ENCODE assay signal across 1 cellular context in the genomic region with DNA sequence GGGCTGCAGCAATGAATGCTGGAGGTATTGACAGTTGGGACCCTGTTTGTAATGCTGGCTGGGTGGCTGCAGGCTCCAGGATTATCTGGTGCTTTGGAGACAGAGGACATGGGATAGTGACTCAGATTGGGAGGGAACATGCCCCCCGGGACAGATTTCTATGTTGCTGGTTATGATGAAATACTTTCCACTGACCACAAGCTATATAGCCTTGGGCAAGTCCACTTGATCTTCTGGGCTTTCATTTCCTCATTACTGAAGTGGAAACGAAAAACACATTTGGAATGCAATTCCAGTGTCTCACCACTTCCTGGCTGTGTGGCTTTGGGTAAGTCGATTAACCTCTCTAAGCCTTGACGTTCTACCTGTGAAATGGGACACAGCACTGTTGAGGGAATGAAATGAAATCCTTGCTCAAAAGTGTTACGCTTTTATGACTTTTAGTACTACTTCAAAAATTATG.
A peak's percentile ranks its signal among the peaks of the same experiment; 100 is the strongest.
TF ChIP-seq lines count a peak whose summit lies in the region.

No MANE protein-coding gene starts in this region.

TF ChIP-seq in HepG2, 621 proteins besides CTCF, POLR2A, EP300 and RAD21 (continues in another document):
- 0 out of 2 replicates have a peak, but pooled peaks have one; percentile 46 for TF ChIP-seq RCOR2 (CRISPR knock-in tag; IDR thresholded peaks at IDR 0.05)
- TF ChIP-seq, protein P1, sequence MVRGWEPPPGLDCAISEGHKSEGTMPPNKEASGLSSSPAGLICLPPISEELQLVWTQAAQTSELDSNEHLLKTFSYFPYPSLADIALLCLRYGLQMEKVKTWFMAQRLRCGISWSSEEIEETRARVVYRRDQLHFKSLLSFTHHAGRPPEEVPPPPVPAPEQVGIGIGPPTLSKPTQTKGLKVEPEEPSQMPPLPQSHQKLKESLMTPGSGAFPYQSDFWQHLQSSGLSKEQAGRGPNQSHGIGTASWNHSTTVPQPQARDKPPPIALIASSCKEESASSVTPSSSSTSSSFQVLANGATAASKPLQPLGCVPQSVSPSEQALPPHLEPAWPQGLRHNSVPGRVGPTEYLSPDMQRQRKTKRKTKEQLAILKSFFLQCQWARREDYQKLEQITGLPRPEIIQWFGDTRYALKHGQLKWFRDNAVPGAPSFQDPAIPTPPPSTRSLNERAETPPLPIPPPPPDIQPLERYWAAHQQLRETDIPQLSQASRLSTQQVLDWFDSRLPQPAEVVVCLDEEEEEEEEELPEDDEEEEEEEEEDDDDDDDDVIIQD (CRISPR knock-in tag; IDR thresholded peaks at IDR 0.05; ENCODE audit: low read depth) = peak; percentile 34; the same call in 1 of the 2 replicates
- no peak for TF ChIP-seq PCBP1 (IDR thresholded peaks at IDR 0.05; ENCODE audit: borderline replicate concordance, low read depth, low read length)
- TF ChIP-seq, protein P2, sequence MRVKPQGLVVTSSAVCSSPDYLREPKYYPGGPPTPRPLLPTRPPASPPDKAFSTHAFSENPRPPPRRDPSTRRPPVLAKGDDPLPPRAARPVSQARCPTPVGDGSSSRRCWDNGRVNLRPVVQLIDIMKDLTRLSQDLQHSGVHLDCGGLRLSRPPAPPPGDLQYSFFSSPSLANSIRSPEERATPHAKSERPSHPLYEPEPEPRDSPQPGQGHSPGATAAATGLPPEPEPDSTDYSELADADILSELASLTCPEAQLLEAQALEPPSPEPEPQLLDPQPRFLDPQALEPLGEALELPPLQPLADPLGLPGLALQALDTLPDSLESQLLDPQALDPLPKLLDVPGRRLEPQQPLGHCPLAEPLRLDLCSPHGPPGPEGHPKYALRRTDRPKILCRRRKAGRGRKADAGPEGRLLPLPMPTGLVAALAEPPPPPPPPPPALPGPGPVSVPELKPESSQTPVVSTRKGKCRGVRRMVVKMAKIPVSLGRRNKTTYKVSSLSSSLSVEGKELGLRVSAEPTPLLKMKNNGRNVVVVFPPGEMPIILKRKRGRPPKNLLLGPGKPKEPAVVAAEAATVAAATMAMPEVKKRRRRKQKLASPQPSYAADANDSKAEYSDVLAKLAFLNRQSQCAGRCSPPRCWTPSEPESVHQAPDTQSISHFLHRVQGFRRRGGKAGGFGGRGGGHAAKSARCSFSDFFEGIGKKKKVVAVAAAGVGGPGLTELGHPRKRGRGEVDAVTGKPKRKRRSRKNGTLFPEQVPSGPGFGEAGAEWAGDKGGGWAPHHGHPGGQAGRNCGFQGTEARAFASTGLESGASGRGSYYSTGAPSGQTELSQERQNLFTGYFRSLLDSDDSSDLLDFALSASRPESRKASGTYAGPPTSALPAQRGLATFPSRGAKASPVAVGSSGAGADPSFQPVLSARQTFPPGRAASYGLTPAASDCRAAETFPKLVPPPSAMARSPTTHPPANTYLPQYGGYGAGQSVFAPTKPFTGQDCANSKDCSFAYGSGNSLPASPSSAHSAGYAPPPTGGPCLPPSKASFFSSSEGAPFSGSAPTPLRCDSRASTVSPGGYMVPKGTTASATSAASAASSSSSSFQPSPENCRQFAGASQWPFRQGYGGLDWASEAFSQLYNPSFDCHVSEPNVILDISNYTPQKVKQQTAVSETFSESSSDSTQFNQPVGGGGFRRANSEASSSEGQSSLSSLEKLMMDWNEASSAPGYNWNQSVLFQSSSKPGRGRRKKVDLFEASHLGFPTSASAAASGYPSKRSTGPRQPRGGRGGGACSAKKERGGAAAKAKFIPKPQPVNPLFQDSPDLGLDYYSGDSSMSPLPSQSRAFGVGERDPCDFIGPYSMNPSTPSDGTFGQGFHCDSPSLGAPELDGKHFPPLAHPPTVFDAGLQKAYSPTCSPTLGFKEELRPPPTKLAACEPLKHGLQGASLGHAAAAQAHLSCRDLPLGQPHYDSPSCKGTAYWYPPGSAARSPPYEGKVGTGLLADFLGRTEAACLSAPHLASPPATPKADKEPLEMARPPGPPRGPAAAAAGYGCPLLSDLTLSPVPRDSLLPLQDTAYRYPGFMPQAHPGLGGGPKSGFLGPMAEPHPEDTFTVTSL (CRISPR knock-in tag; IDR thresholded peaks at IDR 0.05; ENCODE audit: borderline replicate concordance) = no peak
- TF ChIP-seq KDM1A (CRISPR knock-in tag; IDR thresholded peaks at IDR 0.05) = peak; percentile 86; the same call in 1 of the 2 replicates
- peak; percentile 46; the same call in 1 of the 2 replicates for TF ChIP-seq ETV5 (CRISPR knock-in tag; IDR thresholded peaks at IDR 0.05; ENCODE audit: borderline replicate concordance)
- TF ChIP-seq, protein P3, sequence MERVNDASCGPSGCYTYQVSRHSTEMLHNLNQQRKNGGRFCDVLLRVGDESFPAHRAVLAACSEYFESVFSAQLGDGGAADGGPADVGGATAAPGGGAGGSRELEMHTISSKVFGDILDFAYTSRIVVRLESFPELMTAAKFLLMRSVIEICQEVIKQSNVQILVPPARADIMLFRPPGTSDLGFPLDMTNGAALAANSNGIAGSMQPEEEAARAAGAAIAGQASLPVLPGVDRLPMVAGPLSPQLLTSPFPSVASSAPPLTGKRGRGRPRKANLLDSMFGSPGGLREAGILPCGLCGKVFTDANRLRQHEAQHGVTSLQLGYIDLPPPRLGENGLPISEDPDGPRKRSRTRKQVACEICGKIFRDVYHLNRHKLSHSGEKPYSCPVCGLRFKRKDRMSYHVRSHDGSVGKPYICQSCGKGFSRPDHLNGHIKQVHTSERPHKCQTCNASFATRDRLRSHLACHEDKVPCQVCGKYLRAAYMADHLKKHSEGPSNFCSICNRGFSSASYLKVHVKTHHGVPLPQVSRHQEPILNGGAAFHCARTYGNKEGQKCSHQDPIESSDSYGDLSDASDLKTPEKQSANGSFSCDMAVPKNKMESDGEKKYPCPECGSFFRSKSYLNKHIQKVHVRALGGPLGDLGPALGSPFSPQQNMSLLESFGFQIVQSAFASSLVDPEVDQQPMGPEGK (CRISPR knock-in tag; IDR thresholded peaks at IDR 0.05) = peak; percentile 93
- peak; percentile 67 for TF ChIP-seq SAP130 (CRISPR knock-in tag; IDR thresholded peaks at IDR 0.05; ENCODE audit: low read depth)
- no peak for TF ChIP-seq CENPX (CRISPR knock-in tag; IDR thresholded peaks at IDR 0.05)
- peak; percentile 93 for TF ChIP-seq CEBPB (IDR thresholded peaks at IDR 0.05; ENCODE audit: borderline replicate concordance, low read depth, low read length)
- TF ChIP-seq MED1 (CRISPR knock-in tag; IDR thresholded peaks at IDR 0.05) = 0 out of 2 replicates have a peak, but pooled peaks have one; percentile 18
- peak; percentile 19 for TF ChIP-seq TBL1XR1 (IDR thresholded peaks at IDR 0.05; ENCODE audit: borderline replicate concordance, low read length, partially characterized antibody)
- TF ChIP-seq ZNF768 (CRISPR knock-in tag; IDR thresholded peaks at IDR 0.05) = peak; percentile 89; the same call in 1 of the 2 replicates
- peak; percentile 90 for TF ChIP-seq ZNF629 (CRISPR knock-in tag; conservative IDR thresholded peaks at IDR 0.05)
- peak; percentile 67 for TF ChIP-seq FOSL2 (CRISPR knock-in tag; IDR thresholded peaks at IDR 0.05)
- TF ChIP-seq AHR (CRISPR knock-in tag; IDR thresholded peaks at IDR 0.05) = no peak
- peak; percentile 67; the same call in 1 of the 2 replicates for TF ChIP-seq ARID3A (IDR thresholded peaks at IDR 0.05; ENCODE audit: low read depth, low read length)
- peak; percentile 88 for TF ChIP-seq ELF3 (CRISPR knock-in tag; IDR thresholded peaks at IDR 0.05)
- TF ChIP-seq HMG20A (CRISPR knock-in tag; IDR thresholded peaks at IDR 0.05; ENCODE audit: borderline replicate concordance) = peak; percentile 21; the same call in 1 of the 2 replicates
- TF ChIP-seq, protein P4, sequence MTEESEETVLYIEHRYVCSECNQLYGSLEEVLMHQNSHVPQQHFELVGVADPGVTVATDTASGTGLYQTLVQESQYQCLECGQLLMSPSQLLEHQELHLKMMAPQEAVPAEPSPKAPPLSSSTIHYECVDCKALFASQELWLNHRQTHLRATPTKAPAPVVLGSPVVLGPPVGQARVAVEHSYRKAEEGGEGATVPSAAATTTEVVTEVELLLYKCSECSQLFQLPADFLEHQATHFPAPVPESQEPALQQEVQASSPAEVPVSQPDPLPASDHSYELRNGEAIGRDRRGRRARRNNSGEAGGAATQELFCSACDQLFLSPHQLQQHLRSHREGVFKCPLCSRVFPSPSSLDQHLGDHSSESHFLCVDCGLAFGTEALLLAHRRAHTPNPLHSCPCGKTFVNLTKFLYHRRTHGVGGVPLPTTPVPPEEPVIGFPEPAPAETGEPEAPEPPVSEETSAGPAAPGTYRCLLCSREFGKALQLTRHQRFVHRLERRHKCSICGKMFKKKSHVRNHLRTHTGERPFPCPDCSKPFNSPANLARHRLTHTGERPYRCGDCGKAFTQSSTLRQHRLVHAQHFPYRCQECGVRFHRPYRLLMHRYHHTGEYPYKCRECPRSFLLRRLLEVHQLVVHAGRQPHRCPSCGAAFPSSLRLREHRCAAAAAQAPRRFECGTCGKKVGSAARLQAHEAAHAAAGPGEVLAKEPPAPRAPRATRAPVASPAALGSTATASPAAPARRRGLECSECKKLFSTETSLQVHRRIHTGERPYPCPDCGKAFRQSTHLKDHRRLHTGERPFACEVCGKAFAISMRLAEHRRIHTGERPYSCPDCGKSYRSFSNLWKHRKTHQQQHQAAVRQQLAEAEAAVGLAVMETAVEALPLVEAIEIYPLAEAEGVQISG (CRISPR knock-in tag; IDR thresholded peaks at IDR 0.05) = no peak
- peak; percentile 61 for TF ChIP-seq CEBPG (CRISPR knock-in tag; IDR thresholded peaks at IDR 0.05)
- no peak for TF ChIP-seq RNF2 (conservative IDR thresholded peaks at IDR 0.05; ENCODE audit: low read depth)
- TF ChIP-seq PRDM10 (CRISPR knock-in tag; IDR thresholded peaks at IDR 0.05; ENCODE audit: low read depth) = peak; percentile 54; the same call in 1 of the 2 replicates
- TF ChIP-seq CREB1 (IDR thresholded peaks at IDR 0.05) = no peak
- 0 out of 2 replicates have a peak, but pooled peaks have one; percentile 32 for TF ChIP-seq CREB1 (CRISPR knock-in tag; IDR thresholded peaks at IDR 0.05)
- TF ChIP-seq ELF1 (CRISPR knock-in tag; IDR thresholded peaks at IDR 0.05) = peak; percentile 64
- TF ChIP-seq GATAD2A (CRISPR knock-in tag; IDR thresholded peaks at IDR 0.05) = 0 out of 2 replicates have a peak, but pooled peaks have one; percentile 28
- peak; percentile 69 for TF ChIP-seq ZMYM3 (CRISPR knock-in tag; IDR thresholded peaks at IDR 0.05)
- TF ChIP-seq TMF1 (CRISPR knock-in tag; IDR thresholded peaks at IDR 0.05; ENCODE audit: low read depth) = no peak
- TF ChIP-seq ZNF790 (CRISPR knock-in tag; IDR thresholded peaks at IDR 0.05; ENCODE audit: borderline replicate concordance) = no peak
- no peak for TF ChIP-seq AKAP8 (CRISPR knock-in tag; IDR thresholded peaks at IDR 0.05)
- TF ChIP-seq POLR2AphosphoS2 (IDR thresholded peaks at IDR 0.05; ENCODE audit: low read depth, low read length) = no peak
- peak; percentile 66 for TF ChIP-seq ZFP36 (IDR thresholded peaks at IDR 0.05; ENCODE audit: borderline replicate concordance, low read depth, low read length, partially characterized antibody)
- TF ChIP-seq TEAD3 (CRISPR knock-in tag; optimal IDR thresholded peaks at IDR 0.05; ENCODE audit: borderline replicate concordance) = peak; percentile 53
